ENCODE assay signal across 24 cellular contexts in the genomic region with DNA sequence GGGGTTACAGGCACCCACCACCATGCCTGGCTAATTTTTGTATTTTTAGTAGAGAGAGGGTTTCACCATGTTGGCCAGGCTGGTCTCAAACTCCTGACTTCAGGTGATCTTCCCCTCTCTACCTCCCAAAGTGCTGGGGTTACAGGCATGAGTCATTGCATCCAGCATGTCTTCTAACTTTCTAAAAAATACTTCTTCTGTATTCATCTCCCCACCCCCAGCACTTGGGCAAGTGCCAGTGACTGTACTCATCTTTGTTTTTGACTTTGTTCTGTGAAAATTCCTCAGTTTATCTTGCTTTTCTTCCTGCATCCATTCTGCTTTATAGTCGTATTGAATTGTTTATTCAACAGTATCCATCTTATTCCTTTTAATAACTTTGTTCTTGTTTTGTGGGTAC. TPM values are rescaled to one million over a fixed set of nuclear protein-coding genes. Genes with fewer than 3 reads are reported as not detected.
DNase-seq lines count a peak whose midpoint lies in the region; ATAC-seq and TF ChIP-seq lines count a peak whose summit lies in the region.
"Had no signal": no experiment of that assay in that cellular context is flagged by ENCODE, and none has a peak within 500 bp of the region (broad histone marks: within the 10 kb centered on the region; RNA-seq: fewer than 3 reads in every experiment).

No MANE protein-coding gene starts in this region.

- H3K4me3 ChIP-seq in fibroblast of mammary gland (ENCODE audit: control insufficient read depth, low read depth, low read length) = no peak overlapping the region
- H3K4me3 ChIP-seq: ascending aorta, gastroesophageal sphincter, prostate gland, spleen had no signal

- peak; percentile 6 for DNase-seq in stimulated activated CD4-positive, alpha-beta T cell treated with anti-CD3 and anti-CD28 coated beads, Interleukin-15, amount 100 ng/mL, for 24 hours
- no peak for DNase-seq in stimulated activated CD4-positive, alpha-beta T cell treated with anti-CD3 and anti-CD28 coated beads, Interleukin-12 subunit alpha, Interleukin-12 subunit beta, amount 100 ng/mL, for 4 hours
- peak; percentile 50 for DNase-seq in fibroblast of mammary gland (ENCODE audit: low read depth)
- DNase-seq in smooth muscle cell of the brain vasculature (ENCODE audit: low read depth, low spot score) = peak; percentile 4
- no peak for DNase-seq in DMS 273 treated with DMSO at 0.1 percent for 48 hours (lab: John Stamatoyannopoulos, UW)
- no peak for DNase-seq in CD1c-positive myeloid dendritic cell (ENCODE audit: extremely low spot score)
- no peak for DNase-seq in RPMI8226
- DNase-seq: activated CD4-positive, alpha-beta T cell treated with anti-CD3 and anti-CD28 coated beads for 48 hours; activated naive CD4-positive, alpha-beta T cell treated with Interleukin-2 at 50 U/mL for 16 hours; cortex of kidney; DMS79; Karpas-422; left colon; midbrain; NCI-H1092 treated with DMSO at 0.1 percent for 48 hours; NCI-H2107; NCI-H510A treated with DMSO at 0.1 percent for 48 hours; spleen; SW 1271 had no signal

- peaks cover 57% of the 10 kb centered on the region for H3K36me3 Mint-ChIP-seq in activated T-helper 17 cell treated with anti-CD3 and anti-CD28 coated beads, Interleukin-2, amount 50 U/mL, for 72 hours (ENCODE audit: low read depth)

- H3K27me3 Mint-ChIP-seq in activated T-helper 17 cell treated with anti-CD3 and anti-CD28 coated beads, Interleukin-2, amount 50 U/mL, for 72 hours = no peaks in the 10 kb centered on the region
- H3K27me3 Mint-ChIP-seq: CD4-positive, alpha-beta T cell had no signal

- H3K4me3 Mint-ChIP-seq in activated T-helper 17 cell treated with anti-CD3 and anti-CD28 coated beads, Interleukin-2, amount 50 U/mL, for 72 hours = no peak overlapping the region
- H3K4me3 Mint-ChIP-seq: CD4-positive, alpha-beta T cell had no signal

- TF ChIP-seq CTCF in fibroblast of mammary gland (conservative IDR thresholded peaks at IDR 0.05; ENCODE audit: control insufficient read depth, insufficient read depth, low read depth, low read length) = no peak

- H3K27ac Mint-ChIP-seq in activated T-helper 17 cell treated with anti-CD3 and anti-CD28 coated beads, Interleukin-2, amount 50 U/mL, for 72 hours = peak overlapping the region; percentile 24
- H3K27ac Mint-ChIP-seq: CD4-positive, alpha-beta T cell had no signal

- H3K9me3 Mint-ChIP-seq in activated T-helper 17 cell treated with anti-CD3 and anti-CD28 coated beads, Interleukin-2, amount 50 U/mL, for 72 hours = no peaks in the 10 kb centered on the region
- H3K9me3 Mint-ChIP-seq: CD4-positive, alpha-beta T cell had no signal

- H3K4me1 Mint-ChIP-seq in activated T-helper 17 cell treated with anti-CD3 and anti-CD28 coated beads, Interleukin-2, amount 50 U/mL, for 72 hours = peaks cover 17% of the 10 kb centered on the region

- no peak for ATAC-seq in activated T-helper 17 cell treated with anti-CD3 and anti-CD28 coated beads, Interleukin-2, amount 50 U/mL, for 72 hours (replicated peaks)
- ATAC-seq: gastroesophageal sphincter, left colon had no signal

RNA-seq across cellular contexts. Expression of a gene that starts 47.6 kb away (rescaled TPM):
- 100 to 1,000 TPM; 140 TPM for total RNA-seq in activated T-helper 17 cell treated with anti-CD3 and anti-CD28 coated beads, Interleukin-2, amount 50 U/mL, for 72 hours

Comparison
In these comparisons a context has a peak if more than half of its experiments do, and no peak if none do; other contexts are left out.
1. DNase-seq: peak in stimulated activated CD4-positive, alpha-beta T cell treated with anti-CD3 and anti-CD28 coated beads, Interleukin-15, amount 100 ng/mL, for 24 hours (single experiment), fibroblast of mammary gland (single experiment) and smooth muscle cell of the brain vasculature (single experiment); none in stimulated activated CD4-positive, alpha-beta T cell treated with anti-CD3 and anti-CD28 coated beads, Interleukin-12 subunit alpha, Interleukin-12 subunit beta, amount 100 ng/mL, for 4 hours (single experiment), DMS 273 treated with DMSO at 0.1 percent for 48 hours (single experiment), CD1c-positive myeloid dendritic cell (single experiment) and RPMI8226 (single experiment).